ENCODE assay signal across 1 cellular context in the genomic region with DNA sequence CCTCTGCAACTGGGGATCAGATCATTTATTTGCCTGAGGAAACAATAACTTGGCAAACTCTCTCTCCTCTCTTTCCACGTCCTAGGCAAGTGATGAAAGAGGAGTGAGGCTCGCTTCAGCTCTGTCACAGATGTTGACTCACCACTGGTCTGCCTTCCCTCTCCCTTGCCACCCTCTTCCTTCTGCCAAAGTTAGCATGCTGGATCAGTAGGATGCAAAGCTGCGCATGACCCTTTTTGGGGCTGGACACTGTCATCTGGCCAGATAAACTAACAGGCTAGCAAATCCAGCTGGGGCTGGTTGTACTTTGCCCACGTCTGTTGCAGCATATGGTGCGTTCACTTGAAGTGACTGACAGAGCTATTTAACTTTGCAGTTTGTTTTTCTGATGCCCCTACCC.
TF ChIP-seq lines count a peak whose summit lies in the region.

No MANE protein-coding gene starts in this region.

TF ChIP-seq in IMR-90, 13 proteins besides CTCF, POLR2A, EP300 and RAD21 (continued from another document):
- no peak for TF ChIP-seq RFX5 (IDR thresholded peaks at IDR 0.05; ENCODE audit: low read depth, low read length)
